ENCODE assay signal across 8 cellular contexts in the genomic region with DNA sequence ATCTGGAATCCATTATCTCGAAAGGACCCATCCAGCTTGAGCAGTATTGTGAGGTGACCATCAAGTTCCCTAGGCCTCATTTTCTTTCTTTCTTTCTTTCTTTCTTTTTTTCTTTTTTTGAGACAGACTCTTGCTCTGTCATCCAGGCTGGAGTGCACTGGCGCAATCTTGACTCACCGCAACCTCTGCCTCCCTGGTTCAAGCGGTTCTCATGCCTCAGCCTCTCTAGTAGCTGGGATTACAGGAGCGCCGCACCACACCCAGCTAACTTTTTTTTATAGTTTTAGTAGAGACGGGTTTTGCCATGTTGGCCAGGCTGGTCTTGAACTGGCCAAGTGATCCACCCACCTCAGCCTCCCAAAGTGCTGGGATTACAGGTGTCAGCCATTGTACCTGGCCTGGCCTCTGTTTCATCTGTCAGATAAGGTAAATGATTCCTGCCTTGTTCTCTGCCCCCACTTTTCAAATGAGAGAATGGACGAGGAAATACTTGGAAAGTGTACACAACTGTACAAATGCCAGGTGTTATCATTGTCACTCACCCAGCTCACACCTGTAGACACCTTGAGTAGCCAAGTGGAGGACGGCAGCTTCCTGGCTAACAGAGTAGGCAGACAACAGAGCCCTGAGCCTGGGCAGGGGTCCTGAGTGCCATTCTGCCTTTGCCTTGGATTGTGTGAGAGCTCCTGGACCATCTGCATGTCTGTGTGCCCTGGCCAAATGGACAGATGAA. TPM values are rescaled to one million over a fixed set of nuclear protein-coding genes. Genes with fewer than 3 reads are reported as not detected.
A peak's percentile ranks its signal among the peaks of the same experiment; 100 is the strongest.
DNase-seq lines count a peak whose midpoint lies in the region; ATAC-seq, FAIRE-seq and TF ChIP-seq lines count a peak whose summit lies in the region.
"Had no signal": no experiment of that assay in that cellular context is flagged by ENCODE, and none has a peak within 500 bp of the region (broad histone marks: within the 10 kb centered on the region; RNA-seq: fewer than 3 reads in every experiment).

No MANE protein-coding gene starts in this region.

- H3K27ac ChIP-seq in HUES48 (ENCODE audit: low read depth, low read length) (peak overlapping the region; percentile 64), angular gyrus (ENCODE audit: low read depth, low read length) (peak overlapping the region; percentile 32), keratinocyte (ENCODE audit: control insufficient read depth, insufficient read depth, low read length) (peak overlapping the region; percentile 83), suprapubic skin (peak overlapping the region; percentile 82)

- no peaks in the 10 kb centered on the region for H4K20me1 ChIP-seq in keratinocyte (ENCODE audit: control insufficient read depth, extremely low read depth, insufficient read depth, low read length)

- WGBS in suprapubic skin, result 60% methylated on average over 9 of the region's 9 CpGs

- no peak for ATAC-seq in HG03521 (IDR thresholded peaks at IDR 0.05; ENCODE audit: unreplicated experiment)

- H3K79me2 ChIP-seq in keratinocyte (ENCODE audit: control insufficient read depth, insufficient read depth, low read length), result peaks cover 79% of the 10 kb centered on the region

- no peak for TF ChIP-seq EP300 in suprapubic skin (IDR thresholded peaks at IDR 0.05)

- no peaks in the 10 kb centered on the region for H3K27me3 ChIP-seq in HUES48 (ENCODE audit: control insufficient read depth, insufficient read depth, low read length)
- no peaks in the 10 kb centered on the region for H3K27me3 ChIP-seq in keratinocyte (ENCODE audit: control insufficient read depth, extremely low read depth, insufficient read depth, low read length)
- H3K27me3 ChIP-seq in suprapubic skin, result no peaks in the 10 kb centered on the region

- H3K4me2 ChIP-seq in keratinocyte (ENCODE audit: control insufficient read depth, extremely low read depth, insufficient read depth, low read depth, low read length), result peak overlapping the region; percentile 74

- H2AFZ ChIP-seq in keratinocyte (ENCODE audit: control insufficient read depth, low read length), result no peak overlapping the region

- no peaks in the 10 kb centered on the region for H3K9me1 ChIP-seq in keratinocyte (ENCODE audit: control insufficient read depth, extremely low read depth, insufficient read depth, low read length)

- TF ChIP-seq POLR2A in suprapubic skin (IDR thresholded peaks at IDR 0.05), result no peak

- DNase-seq in keratinocyte (ENCODE audit: low read depth, low spot score), result no peak
- DNase-seq in suprapubic skin (ENCODE audit: low spot score in 2 of 2), result no peak
- DNase-seq in midbrain (lab: John Stamatoyannopoulos, UW), result no peak
- no peak for DNase-seq in OCI-M2 (lab: John Stamatoyannopoulos, UW; ENCODE audit: unreplicated experiment)
- DNase-seq: activated effector memory CD4-positive, alpha-beta T cell treated with anti-CD3 and anti-CD28 coated beads, Interleukin-2, amount 50 U/mL, for 16 hours had no signal

- no peak overlapping the region for H3K4me3 ChIP-seq in HUES48 (ENCODE audit: low read depth, low read length)
- peak overlapping the region in 1 of 3 experiments; percentile 28 for H3K4me3 ChIP-seq in keratinocyte (ENCODE audit: control insufficient read depth in 2 of 3, extremely low read depth in 1 of 3, insufficient read depth in 2 of 3, low read depth in 1 of 3, low read length in 3 of 3)
- no peak overlapping the region for H3K4me3 ChIP-seq in suprapubic skin

- H3K4me1 ChIP-seq in HUES48 (ENCODE audit: control insufficient read depth, insufficient read depth, low read length), result peaks cover 58% of the 10 kb centered on the region
- H3K4me1 ChIP-seq in keratinocyte (ENCODE audit: control insufficient read depth, extremely low read depth, insufficient read depth, low read length), result peaks cover 67% of the 10 kb centered on the region
- peaks cover 92% of the 10 kb centered on the region for H3K4me1 ChIP-seq in suprapubic skin

- no peak for FAIRE-seq in keratinocyte (lab: Jason Lieb, UNC)

- no peak overlapping the region for H3K9ac ChIP-seq in HUES48 (ENCODE audit: low read depth, low read length)
- peak overlapping the region; percentile 57 for H3K9ac ChIP-seq in keratinocyte (ENCODE audit: control insufficient read depth, extremely low read depth, insufficient read depth, low read length)

- no peaks in the 10 kb centered on the region; the same call in 1 of the 2 replicates for H3K36me3 ChIP-seq in HUES48 (ENCODE audit: control insufficient read depth, insufficient read depth, low read length)
- peaks cover 5% of the 10 kb centered on the region in 2 experiments for H3K36me3 ChIP-seq in keratinocyte (ENCODE audit: control insufficient read depth in 2 of 2, extremely low read depth in 1 of 2, insufficient read depth in 2 of 2, low read length in 2 of 2)
- peaks cover 4% of the 10 kb centered on the region for H3K36me3 ChIP-seq in suprapubic skin

- dilution Hi-C loops in keratinocyte (cut with MboI; ENCODE audit: extremely low pct_ligation_motif_present, low sequenced_read_pairs), result no loop called here

- no peak for TF ChIP-seq CTCF in keratinocyte (optimal IDR thresholded peaks at IDR 0.05 in 1 of 3, IDR thresholded peaks at IDR 0.05 in 1 of 3, conservative IDR thresholded peaks at IDR 0.05 in 1 of 3; ENCODE audit: extremely low read depth in 1 of 3, insufficient read depth in 2 of 3, low read length in 3 of 3)
- no peak for TF ChIP-seq CTCF in suprapubic skin (IDR thresholded peaks at IDR 0.05)

- H3K9me3 ChIP-seq in HUES48 (ENCODE audit: control insufficient read depth, insufficient read depth, low read length), result no peaks in the 10 kb centered on the region
- H3K9me3 ChIP-seq in keratinocyte (ENCODE audit: control insufficient read depth, low read depth, low read length), result no peaks in the 10 kb centered on the region
- no peaks in the 10 kb centered on the region for H3K9me3 ChIP-seq in suprapubic skin

RNA-seq across cellular contexts. Expression of a gene that starts 54.1 kb away (rescaled TPM):
- 90.9 to 113 TPM (median 106 TPM) in 3 replicates for polyA plus RNA-seq in keratinocyte
- polyA plus RNA-seq in keratinocyte (2011; ENCODE audit: low read depth), result 96.6 TPM
- polyA plus RNA-seq in keratinocyte (2011; cell fraction: cytosol; rRNA removed), result 84.2 and 112 TPM in 2 replicates
- 148 and 167 TPM in 2 replicates for polyA plus RNA-seq in keratinocyte (2011; cell fraction: nucleus; rRNA removed)
- polyA plus RNA-seq in keratinocyte (2012; ENCODE audit: low replicate concordance), result 153 and 155 TPM in 2 replicates
- polyA minus RNA-seq in keratinocyte, result 122 to 178 TPM (median 152 TPM) in 3 replicates
- 85.8 TPM for polyA minus RNA-seq in keratinocyte (2011; cell fraction: cytosol; rRNA and poly(A)+ RNA removed)
- 63.3 and 108 TPM in 2 replicates for polyA minus RNA-seq in keratinocyte (2011; cell fraction: nucleus; rRNA and poly(A)+ RNA removed)
- 100 to 1,000 TPM; 119 to 142 (median 141) TPM for total RNA-seq in suprapubic skin

Comparison
In these comparisons a context has a peak if more than half of its experiments do, and no peak if none do; other contexts are left out.
1. H3K27ac ChIP-seq: peak in every context shown above with its lines; median percentile 83 in keratinocyte; 82 in suprapubic skin; 64 in HUES48; 32 in angular gyrus.